In genomic region chr4:16516796-16517413, GRCh38 we compare ENCODE assay signal across 9 cellular contexts.
DNase-seq lines count a peak whose midpoint lies in the region; ATAC-seq, FAIRE-seq and TF ChIP-seq lines count a peak whose summit lies in the region.
"Had no signal": no experiment of that assay in that cellular context is flagged by ENCODE, and none has a peak within 500 bp of the region (broad histone marks: within the 10 kb centered on the region; RNA-seq: fewer than 3 reads in every experiment).

No MANE protein-coding gene starts in this region.

- intact Hi-C loops in natural killer cell (cut with micrococcal nuclease), result no loop called here

- H3K4me3 ChIP-seq in astrocyte of the cerebellum (ENCODE audit: low read depth, low read length), result no peak overlapping the region

- H3K4me1 Mint-ChIP-seq in type B pancreatic cell (ENCODE audit: unreplicated experiment) (peaks cover 9% of the 10 kb centered on the region), natural killer cell (no peaks in the 10 kb centered on the region)
- H3K4me1 Mint-ChIP-seq: CD4-positive, CD25-positive, alpha-beta regulatory T cell had no signal

- H3K4me3 Mint-ChIP-seq in type B pancreatic cell, result no peak overlapping the region
- H3K4me3 Mint-ChIP-seq in natural killer cell, result no peak overlapping the region
- H3K4me3 Mint-ChIP-seq: CD4-positive, CD25-positive, alpha-beta regulatory T cell had no signal

- H3K36me3 Mint-ChIP-seq in type B pancreatic cell, result no peaks in the 10 kb centered on the region
- no peaks in the 10 kb centered on the region for H3K36me3 Mint-ChIP-seq in natural killer cell
- H3K36me3 Mint-ChIP-seq: CD4-positive, CD25-positive, alpha-beta regulatory T cell had no signal

- H3K27me3 Mint-ChIP-seq in type B pancreatic cell, result no peaks in the 10 kb centered on the region
- no peaks in the 10 kb centered on the region for H3K27me3 Mint-ChIP-seq in natural killer cell (ENCODE audit: low read depth in 2 of 2)
- H3K27me3 Mint-ChIP-seq: CD4-positive, CD25-positive, alpha-beta regulatory T cell had no signal

- no peaks in the 10 kb centered on the region for H3K9me3 Mint-ChIP-seq in type B pancreatic cell
- H3K9me3 Mint-ChIP-seq in natural killer cell, result no peaks in the 10 kb centered on the region

- H3K27ac Mint-ChIP-seq in type B pancreatic cell, result no peak overlapping the region
- no peak overlapping the region for H3K27ac Mint-ChIP-seq in natural killer cell
- H3K27ac Mint-ChIP-seq: CD4-positive, CD25-positive, alpha-beta regulatory T cell had no signal

- TF ChIP-seq CTCF in astrocyte of the cerebellum (IDR thresholded peaks at IDR 0.05; ENCODE audit: low read depth, low read length, missing control alignments) (peak; percentile 41), type B pancreatic cell (conservative IDR thresholded peaks at IDR 0.05) (peak; percentile 36), natural killer cell (IDR thresholded peaks at IDR 0.05) (no peak)

- ATAC-seq in HG03159 (IDR thresholded peaks at IDR 0.05; ENCODE audit: unreplicated experiment), result no peak
- ATAC-seq in natural killer cell, result no peak

- peak; percentile 90 for FAIRE-seq in islet of Langerhans (lab: Jason Lieb, UNC)

- in situ Hi-C loops in astrocyte of the cerebellum (cut with HindIII; ENCODE audit: low sequenced_read_pairs) (no loop called here), ACHN (cut with HindIII; ENCODE audit: low pct_ligation_motif_present, low pct_unique_long_range_greater_than_20kb, low sequenced_read_pairs) (no loop called here)

- peak; percentile 4 for DNase-seq in NCI-H2227 (lab: John Stamatoyannopoulos, UW; ENCODE audit: unreplicated experiment)
- no peak for DNase-seq in NCI-H2227 treated with DMSO at 0.1 percent for 48 hours (lab: John Stamatoyannopoulos, UW)
- peak; percentile 44 for DNase-seq in astrocyte of the cerebellum (ENCODE audit: low read depth)
- DNase-seq in type B pancreatic cell (ENCODE audit: extremely low spot score, unreplicated experiment), result no peak
- no peak for DNase-seq in ACHN
- no peak for DNase-seq in natural killer cell
- DNase-seq: CD4-positive, CD25-positive, alpha-beta regulatory T cell had no signal

Comparison
In these comparisons a context has a peak if more than half of its experiments do, and no peak if none do; other contexts are left out.
1. DNase-seq: peak in NCI-H2227 (single experiment) and astrocyte of the cerebellum (single experiment); none in NCI-H2227 treated with DMSO at 0.1 percent for 48 hours (single experiment), type B pancreatic cell (single experiment), ACHN (single experiment) and natural killer cell (single experiment).